ENCODE assay signal across 1 cellular context in the genomic region with DNA sequence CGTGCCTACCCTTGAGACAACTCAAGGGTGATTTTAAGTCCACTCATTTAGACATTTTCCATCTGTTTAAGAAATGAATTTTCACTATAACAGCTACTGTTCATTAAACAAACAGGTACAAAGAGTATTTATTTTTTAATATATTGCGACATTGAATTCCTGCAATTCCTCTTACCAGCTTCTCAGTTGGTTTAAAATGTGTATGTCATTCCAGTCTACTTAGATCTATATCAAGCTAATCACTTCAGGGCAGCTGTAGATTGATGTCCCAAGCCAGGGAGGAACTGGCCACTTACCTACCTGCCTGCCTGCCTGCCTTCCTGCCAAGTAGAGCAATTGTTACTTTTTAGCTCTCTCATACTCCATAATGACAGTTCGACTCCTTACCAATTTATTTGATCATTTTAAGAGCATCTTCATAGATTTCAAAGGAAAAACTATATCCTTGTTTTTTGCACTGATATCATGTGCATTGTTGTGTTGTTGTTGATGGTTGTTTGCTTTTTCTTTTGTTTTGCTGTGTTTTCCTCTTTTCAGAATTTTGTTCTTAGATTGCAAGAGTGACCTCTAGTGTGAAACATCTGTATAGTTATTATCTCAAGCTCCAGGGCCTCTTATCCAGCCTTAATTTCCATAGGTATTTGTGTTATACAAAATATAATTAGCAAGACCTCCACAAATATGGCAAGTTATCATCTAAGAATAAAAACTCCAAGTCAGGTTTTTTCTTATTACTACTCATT.
TF ChIP-seq lines count a peak whose summit lies in the region.

No MANE protein-coding gene starts in this region.

TF ChIP-seq in GM23338, 12 proteins besides CTCF, POLR2A, EP300 and RAD21 (continued from another document):
- TF ChIP-seq, protein P1, sequence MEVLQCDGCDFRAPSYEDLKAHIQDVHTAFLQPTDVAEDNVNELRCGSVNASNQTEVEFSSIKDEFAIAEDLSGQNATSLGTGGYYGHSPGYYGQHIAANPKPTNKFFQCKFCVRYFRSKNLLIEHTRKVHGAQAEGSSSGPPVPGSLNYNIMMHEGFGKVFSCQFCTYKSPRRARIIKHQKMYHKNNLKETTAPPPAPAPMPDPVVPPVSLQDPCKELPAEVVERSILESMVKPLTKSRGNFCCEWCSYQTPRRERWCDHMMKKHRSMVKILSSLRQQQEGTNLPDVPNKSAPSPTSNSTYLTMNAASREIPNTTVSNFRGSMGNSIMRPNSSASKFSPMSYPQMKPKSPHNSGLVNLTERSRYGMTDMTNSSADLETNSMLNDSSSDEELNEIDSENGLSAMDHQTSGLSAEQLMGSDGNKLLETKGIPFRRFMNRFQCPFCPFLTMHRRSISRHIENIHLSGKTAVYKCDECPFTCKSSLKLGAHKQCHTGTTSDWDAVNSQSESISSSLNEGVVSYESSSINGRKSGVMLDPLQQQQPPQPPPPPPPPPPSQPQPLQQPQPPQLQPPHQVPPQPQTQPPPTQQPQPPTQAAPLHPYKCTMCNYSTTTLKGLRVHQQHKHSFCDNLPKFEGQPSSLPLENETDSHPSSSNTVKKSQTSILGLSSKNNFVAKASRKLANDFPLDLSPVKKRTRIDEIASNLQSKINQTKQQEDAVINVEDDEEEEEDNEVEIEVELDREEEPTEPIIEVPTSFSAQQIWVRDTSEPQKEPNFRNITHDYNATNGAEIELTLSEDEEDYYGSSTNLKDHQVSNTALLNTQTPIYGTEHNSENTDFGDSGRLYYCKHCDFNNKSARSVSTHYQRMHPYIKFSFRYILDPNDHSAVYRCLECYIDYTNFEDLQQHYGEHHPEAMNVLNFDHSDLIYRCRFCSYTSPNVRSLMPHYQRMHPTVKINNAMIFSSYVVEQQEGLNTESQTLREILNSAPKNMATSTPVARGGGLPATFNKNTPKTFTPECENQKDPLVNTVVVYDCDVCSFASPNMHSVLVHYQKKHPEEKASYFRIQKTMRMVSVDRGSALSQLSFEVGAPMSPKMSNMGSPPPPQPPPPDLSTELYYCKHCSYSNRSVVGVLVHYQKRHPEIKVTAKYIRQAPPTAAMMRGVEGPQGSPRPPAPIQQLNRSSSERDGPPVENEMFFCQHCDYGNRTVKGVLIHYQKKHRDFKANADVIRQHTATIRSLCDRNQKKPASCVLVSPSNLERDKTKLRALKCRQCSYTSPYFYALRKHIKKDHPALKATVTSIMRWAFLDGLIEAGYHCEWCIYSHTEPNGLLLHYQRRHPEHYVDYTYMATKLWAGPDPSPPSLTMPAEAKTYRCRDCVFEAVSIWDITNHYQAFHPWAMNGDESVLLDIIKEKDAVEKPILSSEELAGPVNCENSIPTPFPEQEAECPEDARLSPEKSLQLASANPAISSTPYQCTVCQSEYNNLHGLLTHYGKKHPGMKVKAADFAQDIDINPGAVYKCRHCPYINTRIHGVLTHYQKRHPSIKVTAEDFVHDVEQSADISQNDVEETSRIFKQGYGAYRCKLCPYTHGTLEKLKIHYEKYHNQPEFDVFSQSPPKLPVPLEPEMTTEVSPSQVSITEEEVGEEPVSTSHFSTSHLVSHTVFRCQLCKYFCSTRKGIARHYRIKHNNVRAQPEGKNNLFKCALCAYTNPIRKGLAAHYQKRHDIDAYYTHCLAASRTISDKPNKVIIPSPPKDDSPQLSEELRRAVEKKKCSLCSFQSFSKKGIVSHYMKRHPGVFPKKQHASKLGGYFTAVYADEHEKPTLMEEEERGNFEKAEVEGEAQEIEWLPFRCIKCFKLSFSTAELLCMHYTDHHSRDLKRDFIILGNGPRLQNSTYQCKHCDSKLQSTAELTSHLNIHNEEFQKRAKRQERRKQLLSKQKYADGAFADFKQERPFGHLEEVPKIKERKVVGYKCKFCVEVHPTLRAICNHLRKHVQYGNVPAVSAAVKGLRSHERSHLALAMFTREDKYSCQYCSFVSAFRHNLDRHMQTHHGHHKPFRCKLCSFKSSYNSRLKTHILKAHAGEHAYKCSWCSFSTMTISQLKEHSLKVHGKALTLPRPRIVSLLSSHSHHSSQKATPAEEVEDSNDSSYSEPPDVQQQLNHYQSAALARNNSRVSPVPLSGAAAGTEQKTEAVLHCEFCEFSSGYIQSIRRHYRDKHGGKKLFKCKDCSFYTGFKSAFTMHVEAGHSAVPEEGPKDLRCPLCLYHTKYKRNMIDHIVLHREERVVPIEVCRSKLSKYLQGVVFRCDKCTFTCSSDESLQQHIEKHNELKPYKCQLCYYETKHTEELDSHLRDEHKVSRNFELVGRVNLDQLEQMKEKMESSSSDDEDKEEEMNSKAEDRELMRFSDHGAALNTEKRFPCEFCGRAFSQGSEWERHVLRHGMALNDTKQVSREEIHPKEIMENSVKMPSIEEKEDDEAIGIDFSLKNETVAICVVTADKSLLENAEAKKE (CRISPR knock-in tag; IDR thresholded peaks at IDR 0.05) = no peak
- TF ChIP-seq CREB1 (CRISPR knock-in tag; IDR thresholded peaks at IDR 0.05; ENCODE audit: low read depth) (no peak), NANOG (IDR thresholded peaks at IDR 0.05; ENCODE audit: borderline replicate concordance) (no peak), STAT1 (IDR thresholded peaks at IDR 0.05; ENCODE audit: unreplicated experiment) (no peak), EZH2 (IDR thresholded peaks at IDR 0.05; ENCODE audit: low read depth, unreplicated experiment) (no peak), ZNF114 (CRISPR knock-in tag; IDR thresholded peaks at IDR 0.05) (no peak), ZNF331 (CRISPR knock-in tag; IDR thresholded peaks at IDR 0.05; ENCODE audit: low read depth) (no peak), POLR2AphosphoS5 (IDR thresholded peaks at IDR 0.05; ENCODE audit: low read depth) (no peak)
- TF ChIP-seq, protein P2, sequence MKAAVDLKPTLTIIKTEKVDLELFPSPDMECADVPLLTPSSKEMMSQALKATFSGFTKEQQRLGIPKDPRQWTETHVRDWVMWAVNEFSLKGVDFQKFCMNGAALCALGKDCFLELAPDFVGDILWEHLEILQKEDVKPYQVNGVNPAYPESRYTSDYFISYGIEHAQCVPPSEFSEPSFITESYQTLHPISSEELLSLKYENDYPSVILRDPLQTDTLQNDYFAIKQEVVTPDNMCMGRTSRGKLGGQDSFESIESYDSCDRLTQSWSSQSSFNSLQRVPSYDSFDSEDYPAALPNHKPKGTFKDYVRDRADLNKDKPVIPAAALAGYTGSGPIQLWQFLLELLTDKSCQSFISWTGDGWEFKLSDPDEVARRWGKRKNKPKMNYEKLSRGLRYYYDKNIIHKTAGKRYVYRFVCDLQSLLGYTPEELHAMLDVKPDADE (IDR thresholded peaks at IDR 0.05) = no peak
- TF ChIP-seq, protein P3, sequence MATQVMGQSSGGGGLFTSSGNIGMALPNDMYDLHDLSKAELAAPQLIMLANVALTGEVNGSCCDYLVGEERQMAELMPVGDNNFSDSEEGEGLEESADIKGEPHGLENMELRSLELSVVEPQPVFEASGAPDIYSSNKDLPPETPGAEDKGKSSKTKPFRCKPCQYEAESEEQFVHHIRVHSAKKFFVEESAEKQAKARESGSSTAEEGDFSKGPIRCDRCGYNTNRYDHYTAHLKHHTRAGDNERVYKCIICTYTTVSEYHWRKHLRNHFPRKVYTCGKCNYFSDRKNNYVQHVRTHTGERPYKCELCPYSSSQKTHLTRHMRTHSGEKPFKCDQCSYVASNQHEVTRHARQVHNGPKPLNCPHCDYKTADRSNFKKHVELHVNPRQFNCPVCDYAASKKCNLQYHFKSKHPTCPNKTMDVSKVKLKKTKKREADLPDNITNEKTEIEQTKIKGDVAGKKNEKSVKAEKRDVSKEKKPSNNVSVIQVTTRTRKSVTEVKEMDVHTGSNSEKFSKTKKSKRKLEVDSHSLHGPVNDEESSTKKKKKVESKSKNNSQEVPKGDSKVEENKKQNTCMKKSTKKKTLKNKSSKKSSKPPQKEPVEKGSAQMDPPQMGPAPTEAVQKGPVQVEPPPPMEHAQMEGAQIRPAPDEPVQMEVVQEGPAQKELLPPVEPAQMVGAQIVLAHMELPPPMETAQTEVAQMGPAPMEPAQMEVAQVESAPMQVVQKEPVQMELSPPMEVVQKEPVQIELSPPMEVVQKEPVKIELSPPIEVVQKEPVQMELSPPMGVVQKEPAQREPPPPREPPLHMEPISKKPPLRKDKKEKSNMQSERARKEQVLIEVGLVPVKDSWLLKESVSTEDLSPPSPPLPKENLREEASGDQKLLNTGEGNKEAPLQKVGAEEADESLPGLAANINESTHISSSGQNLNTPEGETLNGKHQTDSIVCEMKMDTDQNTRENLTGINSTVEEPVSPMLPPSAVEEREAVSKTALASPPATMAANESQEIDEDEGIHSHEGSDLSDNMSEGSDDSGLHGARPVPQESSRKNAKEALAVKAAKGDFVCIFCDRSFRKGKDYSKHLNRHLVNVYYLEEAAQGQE (IDR thresholded peaks at IDR 0.05; ENCODE audit: unreplicated experiment) = no peak
TF ChIP-seq in GM23338: peak in this region for 0.
